8 cellular contexts compared by ENCODE assay signal in the genomic region with DNA sequence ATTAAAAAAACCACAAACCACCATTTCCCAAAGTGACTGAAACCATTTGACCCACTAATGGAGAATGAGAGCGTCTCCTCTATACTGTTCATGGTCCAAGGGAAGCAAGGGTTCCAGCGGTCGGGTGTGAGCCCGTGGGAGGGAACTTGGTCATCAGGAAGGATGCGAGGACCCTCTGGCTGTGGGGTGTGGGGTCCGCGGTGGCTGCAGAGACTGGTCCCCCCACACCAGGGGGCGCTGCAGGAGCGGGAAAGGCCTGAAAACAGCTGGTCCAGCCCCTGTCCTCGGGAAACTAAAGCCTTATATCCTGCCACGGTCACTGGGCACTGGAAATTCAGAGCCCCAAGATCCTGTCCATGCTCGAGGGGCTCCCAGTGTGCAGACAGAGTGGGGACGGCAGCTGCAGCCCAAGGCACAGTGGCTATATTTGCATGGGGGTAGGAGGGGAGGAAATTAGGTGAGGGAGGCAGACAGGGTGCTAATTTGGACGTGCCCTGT. TPM values are rescaled to one million over a fixed set of nuclear protein-coding genes. Genes with fewer than 3 reads are reported as not detected.
DNase-seq lines count a peak whose midpoint lies in the region; ATAC-seq and TF ChIP-seq lines count a peak whose summit lies in the region.

No MANE protein-coding gene starts in this region.

- H4K20me1 ChIP-seq in DND-41 (ENCODE audit: insufficient read depth, low read length): peaks cover 21% of the 10 kb centered on the region

- H3K9me3 ChIP-seq in DND-41 (ENCODE audit: insufficient read depth, low read length, severe bottlenecking) (no peaks in the 10 kb centered on the region), SJCRH30 (replicated peaks) (no peaks in the 10 kb centered on the region)

- TF ChIP-seq CTCF in DND-41 (IDR thresholded peaks at IDR 0.05; ENCODE audit: borderline replicate concordance, extremely low read depth, low read length, poor library complexity, severe bottlenecking) (peak; percentile 96), fibroblast of villous mesenchyme (IDR thresholded peaks at IDR 0.05; ENCODE audit: insufficient read depth, low read depth, low read length) (peak; percentile 97)

- H3K27me3 ChIP-seq in DND-41 (ENCODE audit: insufficient read depth, low read length, poor library complexity) (no peaks in the 10 kb centered on the region), SJCRH30 (no peaks in the 10 kb centered on the region)

- H3K4me2 ChIP-seq in DND-41 (ENCODE audit: insufficient read depth, low read length): peak overlapping the region; percentile 49

- peak; percentile 61 for ATAC-seq in DND-41 (ENCODE audit: insufficient read depth, low read depth)
- no peak for ATAC-seq in GM19395 (IDR thresholded peaks at IDR 0.05; ENCODE audit: unreplicated experiment)

- no peak overlapping the region for H3K27ac ChIP-seq in DND-41 (ENCODE audit: low read length)
- no peak overlapping the region for H3K27ac ChIP-seq in SJCRH30
- H3K27ac ChIP-seq in temporal lobe (ENCODE audit: low read depth, low read length): peak overlapping the region; percentile 76

- H3K36me3 ChIP-seq in DND-41 (ENCODE audit: insufficient read depth, low read length) (no peaks in the 10 kb centered on the region; the same call in 1 of the 2 replicates), SJCRH30 (no peaks in the 10 kb centered on the region)

- H3K4me3 ChIP-seq in DND-41 (ENCODE audit: low read depth in 1 of 2, low read length in 2 of 2): no peak overlapping the region
- no peak overlapping the region for H3K4me3 ChIP-seq in SJCRH30
- peak overlapping the region; percentile 12 for H3K4me3 ChIP-seq in fibroblast of villous mesenchyme (ENCODE audit: low read depth, low read length)

- H3K4me1 ChIP-seq in DND-41 (ENCODE audit: insufficient read depth, low read length) (peaks cover 31% of the 10 kb centered on the region), SJCRH30 (peaks cover 10% of the 10 kb centered on the region)

- no peak overlapping the region for H3K9ac ChIP-seq in DND-41 (ENCODE audit: low read depth, low read length)

- H2AFZ ChIP-seq in DND-41 (ENCODE audit: low read depth, low read length): peak overlapping the region; percentile 47

- peaks cover 21% of the 10 kb centered on the region for H3K79me2 ChIP-seq in DND-41 (ENCODE audit: insufficient read depth, low read length)

- DNase-seq in DND-41 (peak; percentile 75), Kasumi-1 (lab: John Stamatoyannopoulos, UW) (peak; percentile 47 to 59), SJCRH30 (peak; percentile 90 to 93), activated gamma-delta T cell (lab: John Stamatoyannopoulos, UW) (peak; percentile 42), fibroblast of villous mesenchyme (ENCODE audit: low read depth) (peak; percentile 77), occipital lobe (lab: John Stamatoyannopoulos, UW) (peak; percentile 68)

RNA-seq across cellular contexts. Expression of a gene that starts 4.3 kb away (rescaled TPM):
- 17.2 and 18.2 TPM in 2 replicates for total RNA-seq in SJCRH30 (2014; rRNA removed; shearing (Covaris generic))
- total RNA-seq in fibroblast of villous mesenchyme (10.4 and 12.6 TPM in 2 replicates), occipital lobe (9.4 TPM), temporal lobe (9.3 TPM)

RNA-seq across cellular contexts. Expression of a gene that starts 10.6 kb away (rescaled TPM):
- 88.4 and 88.7 TPM in 2 replicates for total RNA-seq in SJCRH30 (2014; rRNA removed; shearing (Covaris generic))
- total RNA-seq in fibroblast of villous mesenchyme (34.1 and 42.7 TPM in 2 replicates), occipital lobe (90.8 TPM), temporal lobe (81.1 TPM)

RNA-seq across cellular contexts. Expression of a gene that starts 26.6 kb away (rescaled TPM):
- total RNA-seq in SJCRH30 (2014; rRNA removed; shearing (Covaris generic)): 0.13 and 0.18 TPM in 2 replicates
- total RNA-seq in fibroblast of villous mesenchyme (not detected in 2 replicates), occipital lobe (1.6 TPM), temporal lobe (2.0 TPM)
